23 cellular contexts compared by ENCODE assay signal in the genomic region with DNA sequence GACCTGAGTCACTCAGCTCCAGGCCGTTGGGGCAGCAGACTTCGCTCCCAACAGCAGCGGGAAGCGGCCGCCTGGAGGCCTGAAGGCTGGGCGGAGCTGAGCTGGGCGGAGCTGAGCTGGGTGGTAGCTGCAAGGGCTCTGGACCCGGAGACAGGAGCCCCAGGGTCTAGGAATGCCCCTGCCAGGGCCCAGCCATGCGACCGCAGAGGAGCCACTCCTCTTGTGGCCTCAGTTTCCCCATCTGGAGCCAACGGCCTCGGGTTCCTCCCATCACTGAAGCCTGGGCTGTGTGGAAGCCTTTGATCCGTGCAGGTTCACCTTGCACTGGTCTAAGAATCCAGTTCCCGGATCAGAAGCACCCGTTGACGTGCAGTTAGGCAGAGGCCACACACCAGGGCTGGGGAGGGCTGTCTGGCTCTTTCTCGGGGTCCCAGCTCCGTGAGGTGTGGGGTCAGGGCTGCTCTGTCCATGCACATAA. TPM values are rescaled to one million over a fixed set of nuclear protein-coding genes. Genes with fewer than 3 reads are reported as not detected.
DNase-seq lines count a peak whose midpoint lies in the region; ATAC-seq and TF ChIP-seq lines count a peak whose summit lies in the region.
"Had no signal": no experiment of that assay in that cellular context is flagged by ENCODE, and none has a peak within 500 bp of the region (broad histone marks: within the 10 kb centered on the region; RNA-seq: fewer than 3 reads in every experiment).

No MANE protein-coding gene starts in this region.

- H3K4me3 ChIP-seq in spleen (no peak overlapping the region), prostate gland (no peak overlapping the region)
- H3K4me3 ChIP-seq: GM23248, heart right ventricle, pancreas, upper lobe of right lung had no signal

- H3K4me1 ChIP-seq in spleen (peaks cover 0 to 24% (median 12%) of the 10 kb centered on the region in 6 donors), prostate gland (replicated peaks) (peaks cover 5% of the 10 kb centered on the region)
- H3K4me1 ChIP-seq: upper lobe of right lung had no signal

- H3K9me3 ChIP-seq in spleen (no peaks in the 10 kb centered on the region), prostate gland (no peaks in the 10 kb centered on the region)
- H3K9me3 ChIP-seq: heart right ventricle, pancreas, upper lobe of right lung had no signal

- ATAC-seq in GM21390 (IDR thresholded peaks at IDR 0.05; ENCODE audit: unreplicated experiment): no peak
- ATAC-seq in GM19351 (IDR thresholded peaks at IDR 0.05; ENCODE audit: unreplicated experiment): no peak
- ATAC-seq: activated CD8-positive, alpha-beta T cell treated with anti-CD3 and anti-CD28 coated beads, Interleukin-2, amount 10 ng/mL, durations not matched to agents 7 days and 5 days; heart right ventricle; pancreas; stimulated activated naive CD8-positive, alpha-beta T cell treated with anti-CD3 and anti-CD28 coated beads, Interleukin-15, amount 100 ng/mL, for 72 hours; upper lobe of right lung had no signal

- H3K36me3 ChIP-seq in spleen (peaks cover 0 to 8% (median 0%) of the 10 kb centered on the region in 6 donors), prostate gland (no peaks in the 10 kb centered on the region)
- H3K36me3 ChIP-seq: pancreas, upper lobe of right lung had no signal

- no peak overlapping the region for H3K27ac ChIP-seq in spleen
- H3K27ac ChIP-seq in prostate gland: no peak overlapping the region
- H3K27ac ChIP-seq: GM23248, heart right ventricle, pancreas, upper lobe of right lung had no signal

- TF ChIP-seq POLR2A in spleen (IDR thresholded peaks at IDR 0.05): no peak
- no peak for TF ChIP-seq POLR2A in prostate gland (IDR thresholded peaks at IDR 0.05)

- 53 to 62% (median 56%) methylated on average over 17 to 18 of the region's 18 CpGs for WGBS in spleen, 5 donors
- 87% methylated on average over 17 of the region's 18 CpGs for WGBS in prostate gland

- H3K27me3 ChIP-seq in spleen (replicated peaks in 1 of 7): peaks cover 0 to 42% (median 0%) of the 10 kb centered on the region in 7 donors
- H3K27me3 ChIP-seq in prostate gland (replicated peaks; ENCODE audit: insufficient read depth): no peaks in the 10 kb centered on the region
- H3K27me3 ChIP-seq: heart right ventricle, pancreas, upper lobe of right lung had no signal

- DNase-seq in NCI-H510A (lab: John Stamatoyannopoulos, UW): peak; percentile 29
- DNase-seq in NCI-H510A treated with DMSO at 0.1 percent for 48 hours (lab: John Stamatoyannopoulos, UW): no peak
- DNase-seq in NCI-H526 treated with DMSO at 0.1 percent for 48 hours (lab: John Stamatoyannopoulos, UW): peak; percentile 13
- DNase-seq in iPS-NIHi7 (ENCODE audit: extremely low spot score): peak; percentile 61
- DNase-seq in spleen: peak; percentile 69
- DNase-seq in prostate gland (ENCODE audit: low spot score): no peak
- DNase-seq: 8988T; activated B cell treated with CpG ODN at 0.5 μM for 24 hours; activated CD8-positive, alpha-beta T cell treated with anti-CD3 and anti-CD28 coated beads, Interleukin-2, amount 10 ng/mL, durations not matched to agents 7 days and 5 days; activated naive CD4-positive, alpha-beta T cell treated with anti-CD3 and anti-CD28 coated beads, Interleukin-2, amount 10 ng/mL, durations not matched to agents 7 days and 5 days; activated T-cell treated with anti-CD3 and anti-CD28 coated beads, Interleukin-2, amount 50 U/mL, for 24 hours; GM23248; MM.1S; naive B cell; NCI-H446; stimulated activated CD4-positive, alpha-beta T cell treated with anti-CD3 and anti-CD28 coated beads, Interleukin-1b, Interleukin-23, amount 100 ng/mL, for 48 hours; stimulated activated naive CD8-positive, alpha-beta T cell treated with anti-CD3 and anti-CD28 coated beads, Interleukin-15, amount 100 ng/mL, for 72 hours; T-helper 1 cell; upper lobe of right lung had no signal

- intact Hi-C loops in spleen (cut with DNase I; ENCODE audit: low total_unique reads) (no loop called here), prostate gland (cut with DNase I) (no loop called here)

- TF ChIP-seq CTCF in spleen (IDR thresholded peaks at IDR 0.05 in 8 of 11, conservative IDR thresholded peaks at IDR 0.05 in 3 of 11) (no peak), prostate gland (IDR thresholded peaks at IDR 0.05) (no peak)

RNA-seq across cellular contexts. Expression of a gene that starts 21.9 kb away (rescaled TPM):
- total RNA-seq in spleen (1 to 10 TPM in 4 of 7 donors, under 1 TPM in 2, not detected in 1; 0.85 to 6.0 (median 1.6) TPM), prostate gland (10 to 100 TPM in 1 of 2 donors, 1 to 10 TPM in 1; 4.1 to 22.6 TPM)
- polyA plus RNA-seq in spleen: 1 to 10 TPM in 1 of 3 donors, under 1 TPM in 2; 0.55 to 1.0 (median 0.96) TPM

Comparison
In these comparisons a context has a peak if more than half of its experiments do, and no peak if none do; other contexts are left out.
1. DNase-seq: peak in NCI-H510A (single experiment), NCI-H526 treated with DMSO at 0.1 percent for 48 hours (single experiment), iPS-NIHi7 (single experiment) and spleen (single experiment); none in NCI-H510A treated with DMSO at 0.1 percent for 48 hours (single experiment) and prostate gland (single experiment).